ENCODE assay signal across 23 cellular contexts in genomic region chr13:109208522-109208921, GRCh38.
A peak's percentile ranks its signal among the peaks of the same experiment; 100 is the strongest.
DNase-seq lines count a peak whose midpoint lies in the region; ATAC-seq, FAIRE-seq and TF ChIP-seq lines count a peak whose summit lies in the region.
"Had no signal": no experiment of that assay in that cellular context is flagged by ENCODE, and none has a peak within 500 bp of the region (broad histone marks: within the 10 kb centered on the region; RNA-seq: fewer than 3 reads in every experiment).

No MANE protein-coding gene starts in this region.

- no peak overlapping the region for H3K4me2 ChIP-seq in A549
- peak overlapping the region; percentile 12; the same call in 1 of the 2 replicates for H3K4me2 ChIP-seq in HCT116 (ENCODE audit: low read length)
- no peak overlapping the region for H3K4me2 ChIP-seq in neuronal stem cell (ENCODE audit: insufficient read depth, low read length, poor library complexity, severe bottlenecking)

- no peak for FAIRE-seq in A549 (lab: Jason Lieb, UNC)
- FAIRE-seq: G401.6, GM12891, GM18507 had no signal

- DNase-seq in A549 (ENCODE audit: low read depth in 1 of 2, low spot score in 1 of 2) (no peak), HCT116 (ENCODE audit: low read depth, low spot score) (no peak), choroid plexus epithelial cell (ENCODE audit: low read depth) (peak; percentile 16), neuronal stem cell (ENCODE audit: low spot score) (no peak), NCI-H187 treated with DMSO at 0.1 percent for 48 hours (lab: John Stamatoyannopoulos, UW) (no peak), dermis blood vessel endothelial cell (no peak)
- DNase-seq in effector CD4-positive, alpha-beta T cell, result no peak
- DNase-seq: 8988T; BE2C; C1 segment of cervical spinal cord; CD4-positive, CD25-positive, alpha-beta regulatory T cell; CD8-positive, alpha-beta memory T cell; COR-L47; DMS 273 treated with DMSO at 0.1 percent for 48 hours; DMS53; DND-41; HCEC 1CT; HFFc6 had no signal

- H3K9me2 ChIP-seq in HCT116 (ENCODE audit: insufficient read depth), result no peaks in the 10 kb centered on the region

- H4K91ac ChIP-seq in neuronal stem cell (ENCODE audit: low read depth, low read length, poor library complexity), result no peak overlapping the region

- H3K14ac ChIP-seq in neuronal stem cell (ENCODE audit: low read length), result no peak overlapping the region

- H3K23ac ChIP-seq in neuronal stem cell (ENCODE audit: low read depth, low read length, poor library complexity), result no peak overlapping the region

- TF ChIP-seq POLR2A in A549 (IDR thresholded peaks at IDR 0.05; ENCODE audit: low read length), result no peak
- TF ChIP-seq POLR2A in HCT116 (IDR thresholded peaks at IDR 0.05; ENCODE audit: borderline replicate concordance, extremely low read depth, insufficient read depth, insufficient read length), result no peak

- no peaks in the 10 kb centered on the region for H4K20me1 ChIP-seq in HCT116 (ENCODE audit: insufficient read depth)

- H3K27me3 ChIP-seq in HCT116 (ENCODE audit: insufficient read depth, low read length) (no peaks in the 10 kb centered on the region), neuronal stem cell (ENCODE audit: control insufficient read depth in 3 of 3, insufficient read depth in 3 of 3, low read depth in 1 of 3, low read length in 3 of 3) (no peaks in the 10 kb centered on the region)
- H3K27me3 ChIP-seq: BE2C had no signal

- no peak for TF ChIP-seq EP300 in A549 (IDR thresholded peaks at IDR 0.05)

- POLR2A ChIA-PET in A549 (lab: Yijun Ruan, JAX) (no interaction called here), HCT116 (lab: Charles Lee) (no interaction called here)

- BruUV-seq in HCT116 (replicated peaks; lab: Mats Ljungman, UMichigan), result no TSS peak

- TF ChIP-seq RAD21 in A549 (conservative IDR thresholded peaks at IDR 0.05 in 1 of 2, IDR thresholded peaks at IDR 0.05 in 1 of 2) (no peak), HCT116 (IDR thresholded peaks at IDR 0.05; ENCODE audit: low read depth) (no peak)

- H3K79me2 ChIP-seq in HCT116 (ENCODE audit: insufficient read depth, low read length), result no peaks in the 10 kb centered on the region

- intact Hi-C loops in HCT116 (cut with micrococcal nuclease), result no loop called here

- H2BK5ac ChIP-seq in neuronal stem cell (ENCODE audit: low read length), result peak overlapping the region; percentile 30

- no peak overlapping the region for H2AK5ac ChIP-seq in neuronal stem cell (ENCODE audit: low read depth, low read length)

- H3K9ac ChIP-seq in HCT116 (ENCODE audit: low read length), result no peak overlapping the region
- H3K9ac ChIP-seq in neuronal stem cell (ENCODE audit: low read depth, low read length, poor library complexity), result no peak overlapping the region

- CTCF ChIA-PET in A549 (lab: Yijun Ruan, JAX) (no interaction called here), HCT116 (lab: Charles Lee) (no interaction called here)

- ATAC-seq in A549 (no peak), HCT116 (no peak), GM18870 (IDR thresholded peaks at IDR 0.05; ENCODE audit: unreplicated experiment) (no peak)

- H3K9me3 ChIP-seq in A549 (no peaks in the 10 kb centered on the region), HCT116 (ENCODE audit: control insufficient read depth in 1 of 2, insufficient read depth in 1 of 2, low read depth in 1 of 2, low read length in 2 of 2) (no peaks in the 10 kb centered on the region), neuronal stem cell (replicated peaks in 1 of 2; ENCODE audit: control insufficient read depth in 2 of 2, insufficient read depth in 1 of 2, low read depth in 1 of 2, low read length in 2 of 2) (peaks cover 0 to 2% of the 10 kb centered on the region in 2 donors)
- H3K9me3 ChIP-seq: BE2C had no signal

- H3K4me3 ChIP-seq in A549 (no peak overlapping the region), HCT116 (replicated peaks in 1 of 2; ENCODE audit: low read depth in 1 of 2, low read length in 2 of 2) (no peak overlapping the region), choroid plexus epithelial cell (ENCODE audit: low read depth, low read length) (no peak overlapping the region), neuronal stem cell (ENCODE audit: low read length in 2 of 2) (no peak overlapping the region)

- H3K4ac ChIP-seq in neuronal stem cell (ENCODE audit: low read length), result no peak overlapping the region

- H3K27ac ChIP-seq in A549, result peak overlapping the region in 1 of 2 experiments; percentile 28; a peak in 2 of 6 replicates
- no peak overlapping the region for H3K27ac ChIP-seq in HCT116 (ENCODE audit: low read depth, low read length)
- no peak overlapping the region for H3K27ac ChIP-seq in neuronal stem cell (replicated peaks; ENCODE audit: low read length)
- H3K27ac ChIP-seq: HL-60 had no signal

- H3K36me3 ChIP-seq in HCT116 (ENCODE audit: control insufficient read depth in 1 of 2, insufficient read depth in 2 of 2, low read length in 2 of 2) (no peaks in the 10 kb centered on the region; a peak in 1 of 4 replicates), neuronal stem cell (replicated peaks in 1 of 2; ENCODE audit: control insufficient read depth in 2 of 2, insufficient read depth in 2 of 2, low read length in 2 of 2) (no peaks in the 10 kb centered on the region)
- H3K36me3 ChIP-seq: BE2C had no signal

- no peak overlapping the region for H2BK12ac ChIP-seq in neuronal stem cell (ENCODE audit: low read length)

- no peak overlapping the region for H2AFZ ChIP-seq in HCT116 (ENCODE audit: low read depth, low read length, poor library complexity, severe bottlenecking)
- H2AFZ ChIP-seq in neuronal stem cell (ENCODE audit: low read length), result no peak overlapping the region

- H4K8ac ChIP-seq in neuronal stem cell (ENCODE audit: low read depth, low read length), result no peak overlapping the region

- H3K79me1 ChIP-seq in neuronal stem cell (ENCODE audit: low read depth, low read length), result no peaks in the 10 kb centered on the region

- no peak overlapping the region for H2BK15ac ChIP-seq in neuronal stem cell (ENCODE audit: low read length)

- TF ChIP-seq CTCF in A549 (IDR thresholded peaks at IDR 0.05) (no peak), HCT116 (IDR thresholded peaks at IDR 0.05 in 2 of 3, conservative IDR thresholded peaks at IDR 0.05 in 1 of 3; ENCODE audit: borderline replicate concordance in 1 of 3, insufficient read depth in 1 of 3, low read depth in 2 of 3, low read length in 2 of 3) (no peak), choroid plexus epithelial cell (conservative IDR thresholded peaks at IDR 0.05; ENCODE audit: low read depth, low read length) (no peak)

- RAD21 ChIA-PET in HCT116 (lab: Charles Lee; ENCODE audit: low non-redundant PET in 1 of 2, low total read pairs in 2 of 2, uncharacterized antibody in 2 of 2, unreplicated experiment in 2 of 2), result no interaction called here

- H3K18ac ChIP-seq in neuronal stem cell (ENCODE audit: low read length), result no peak overlapping the region

- H2BK120ac ChIP-seq in neuronal stem cell (ENCODE audit: low read depth, low read length), result no peak overlapping the region

- H3K4me1 ChIP-seq in A549 (peaks cover 49% of the 10 kb centered on the region), HCT116 (ENCODE audit: control insufficient read depth in 1 of 2, insufficient read depth in 2 of 2, low read length in 2 of 2) (peaks cover 18 to 86% of the 10 kb centered on the region in 2 experiments), neuronal stem cell (ENCODE audit: control insufficient read depth in 2 of 2, insufficient read depth in 1 of 2, low read depth in 1 of 2, low read length in 2 of 2) (peaks cover 2 to 10% of the 10 kb centered on the region in 2 donors)
- H3K4me1 ChIP-seq: BE2C had no signal

- WGBS in A549 (ENCODE audit: missing lambda C conversion rate), result 82% methylated on average over 5 of the region's 5 CpGs
- WGBS in neuronal stem cell (ENCODE audit: extremely low coverage in 2 of 2, insufficient read length in 2 of 2, insufficient replicate concordance in 1 of 2), 2 donors, result no CpG with 5 or more reads among the region's 5 CpGs

TF ChIP-seq in A549, 52 proteins besides CTCF, POLR2A, EP300 and RAD21 (continues in another document):
- TF ChIP-seq ZC3H11A (IDR thresholded peaks at IDR 0.05) (no peak), CHD4 (IDR thresholded peaks at IDR 0.05; ENCODE audit: borderline replicate concordance) (no peak)

TF ChIP-seq in HCT116, 20 proteins besides CTCF, POLR2A, EP300 and RAD21:
- TF ChIP-seq CEBPB (IDR thresholded peaks at IDR 0.05; ENCODE audit: low read depth) (no peak), SIN3A (IDR thresholded peaks at IDR 0.05; ENCODE audit: low read depth) (no peak), EZH2phosphoT487 (IDR thresholded peaks at IDR 0.05; ENCODE audit: borderline replicate concordance) (no peak), ZFX (IDR thresholded peaks at IDR 0.05) (no peak), ZBTB33 (IDR thresholded peaks at IDR 0.05; ENCODE audit: extremely low read depth, insufficient replicate concordance, low read length) (no peak), ELF1 (IDR thresholded peaks at IDR 0.05; ENCODE audit: borderline replicate concordance, low read depth) (no peak), TCF7L2 (IDR thresholded peaks at IDR 0.05; ENCODE audit: borderline replicate concordance, extremely low read depth, insufficient read depth, insufficient read length) (no peak), ATF3 (IDR thresholded peaks at IDR 0.05) (no peak), POLR2AphosphoS5 (IDR thresholded peaks at IDR 0.05; ENCODE audit: low read depth, low read length) (no peak), JUND (IDR thresholded peaks at IDR 0.05) (no peak), EZH2 (IDR thresholded peaks at IDR 0.05) (no peak)
